24 cellular contexts compared by ENCODE assay signal in genomic region chr7:24964177-24964576, GRCh38. TPM values are rescaled to one million over a fixed set of nuclear protein-coding genes. Genes with fewer than 3 reads are reported as not detected.
DNase-seq lines count a peak whose midpoint lies in the region; ATAC-seq, FAIRE-seq and TF ChIP-seq lines count a peak whose summit lies in the region.
"Had no signal": no experiment of that assay in that cellular context is flagged by ENCODE, and none has a peak within 500 bp of the region (broad histone marks: within the 10 kb centered on the region; RNA-seq: fewer than 3 reads in every experiment).

No MANE protein-coding gene starts in this region.

- TF ChIP-seq CTCF in HFFc6 (IDR thresholded peaks at IDR 0.05) (no peak), natural killer cell (IDR thresholded peaks at IDR 0.05) (no peak)

- CTCF ChIA-PET in activated CD4-positive, alpha-beta T cell treated with anti-CD3 and anti-CD28 coated beads for 36 hours (lab: Charles Lee): interaction anchor here (0.6 to 1.3 kb wide), 5 partner anchors 11 to 130 kb away, joined by 3 to 7 read pairs (median 3); no protein-coding TSS in a partner anchor

- intact Hi-C loops in activated CD4-positive, alpha-beta T cell treated with anti-CD3 and anti-CD28 coated beads for 36 hours (cut with DNase I, micrococcal nuclease): no loop called here
- intact Hi-C loops in natural killer cell (cut with micrococcal nuclease): no loop called here

- H3K27me3 Mint-ChIP-seq in activated CD4-positive, alpha-beta T cell treated with anti-CD3 and anti-CD28 coated beads for 36 hours: no peaks in the 10 kb centered on the region
- peaks cover 4% of the 10 kb centered on the region; the same call in 1 of the 2 replicates for H3K27me3 Mint-ChIP-seq in HFFc6 (ENCODE audit: insufficient read depth)
- H3K27me3 Mint-ChIP-seq in activated naive CD8-positive, alpha-beta T cell treated with anti-CD3 and anti-CD28 coated beads, Interleukin-2, amount 50 U/mL, for 24 hours: no peaks in the 10 kb centered on the region
- H3K27me3 Mint-ChIP-seq in natural killer cell (ENCODE audit: low read depth in 2 of 2): no peaks in the 10 kb centered on the region

- TF ChIP-seq POLR2A in GM12892 (IDR thresholded peaks at IDR 0.05; ENCODE audit: low read depth, low read length): no peak

- no peak for ATAC-seq in activated CD4-positive, alpha-beta T cell treated with anti-CD3 and anti-CD28 coated beads for 36 hours
- no peak for ATAC-seq in activated naive CD8-positive, alpha-beta T cell treated with anti-CD3 and anti-CD28 coated beads, Interleukin-2, amount 50 U/mL, for 24 hours
- ATAC-seq in natural killer cell: no peak
- no peak for ATAC-seq in GM21515 (IDR thresholded peaks at IDR 0.05; ENCODE audit: unreplicated experiment)
- ATAC-seq: Panc1 had no signal

- H3K4me3 Mint-ChIP-seq in activated CD4-positive, alpha-beta T cell treated with anti-CD3 and anti-CD28 coated beads for 36 hours: no peak overlapping the region
- H3K4me3 Mint-ChIP-seq in HFFc6: no peak overlapping the region
- H3K4me3 Mint-ChIP-seq in activated naive CD8-positive, alpha-beta T cell treated with anti-CD3 and anti-CD28 coated beads, Interleukin-2, amount 50 U/mL, for 24 hours: no peak overlapping the region
- peak overlapping the region; percentile 32 for H3K4me3 Mint-ChIP-seq in natural killer cell
- H3K4me3 Mint-ChIP-seq: brain, nephron had no signal

- peak overlapping the region; percentile 5 for H3K27ac Mint-ChIP-seq in activated CD4-positive, alpha-beta T cell treated with anti-CD3 and anti-CD28 coated beads for 36 hours
- H3K27ac Mint-ChIP-seq in HFFc6 (peak overlapping the region; percentile 38), natural killer cell (peak overlapping the region; percentile 31 to 88)
- H3K27ac Mint-ChIP-seq in activated naive CD8-positive, alpha-beta T cell treated with anti-CD3 and anti-CD28 coated beads, Interleukin-2, amount 50 U/mL, for 24 hours: peak overlapping the region; percentile 5

- peaks cover 4% of the 10 kb centered on the region for H3K36me3 Mint-ChIP-seq in activated CD4-positive, alpha-beta T cell treated with anti-CD3 and anti-CD28 coated beads for 36 hours (ENCODE audit: low read depth)
- H3K36me3 Mint-ChIP-seq in HFFc6 (ENCODE audit: low read depth) (peaks cover 28% of the 10 kb centered on the region), natural killer cell (no peaks in the 10 kb centered on the region)
- H3K36me3 Mint-ChIP-seq in activated naive CD8-positive, alpha-beta T cell treated with anti-CD3 and anti-CD28 coated beads, Interleukin-2, amount 50 U/mL, for 24 hours (ENCODE audit: low read depth): peaks cover 17% of the 10 kb centered on the region
- H3K36me3 Mint-ChIP-seq: brain had no signal

- no peak for FAIRE-seq in GM12892 (lab: Jason Lieb, UNC)
- FAIRE-seq: A204.1, HTR-8/SVneo had no signal

- DNase-seq in activated CD4-positive, alpha-beta T cell treated with anti-CD3 and anti-CD28 coated beads for 36 hours: no peak
- no peak for DNase-seq in activated CD4-positive, alpha-beta T cell treated with anti-CD3 and anti-CD28 coated beads, Interleukin-2, amount 50 U/mL, for 1 hour
- DNase-seq in HFFc6: no peak
- DNase-seq in activated naive CD8-positive, alpha-beta T cell treated with anti-CD3 and anti-CD28 coated beads, Interleukin-2, amount 50 U/mL, for 24 hours: no peak
- DNase-seq in natural killer cell: no peak
- DNase-seq in NCI-H2171 treated with DMSO at 0.1 percent for 48 hours (lab: John Stamatoyannopoulos, UW): no peak
- DNase-seq in GM12892 (ENCODE audit: insufficient read length): no peak
- DNase-seq: DND-41, dorsolateral prefrontal cortex, esophagus squamous epithelium, GOT3, heart right ventricle, islet precursor cell, MG63, NCI-H2029, NCI-H524 treated with DMSO at 0.1 percent for 48 hours, SK-N-SH, upper lobe of left lung had no signal

- H3K9me3 Mint-ChIP-seq in activated CD4-positive, alpha-beta T cell treated with anti-CD3 and anti-CD28 coated beads for 36 hours (ENCODE audit: low read depth): no peaks in the 10 kb centered on the region
- H3K9me3 Mint-ChIP-seq in HFFc6 (no peaks in the 10 kb centered on the region), natural killer cell (no peaks in the 10 kb centered on the region)
- H3K9me3 Mint-ChIP-seq in activated naive CD8-positive, alpha-beta T cell treated with anti-CD3 and anti-CD28 coated beads, Interleukin-2, amount 50 U/mL, for 24 hours: no peaks in the 10 kb centered on the region
- H3K9me3 Mint-ChIP-seq: nephron had no signal

- peaks cover 80% of the 10 kb centered on the region for H3K4me1 Mint-ChIP-seq in activated CD4-positive, alpha-beta T cell treated with anti-CD3 and anti-CD28 coated beads for 36 hours
- H3K4me1 Mint-ChIP-seq in HFFc6 (ENCODE audit: low read depth) (peaks cover 85% of the 10 kb centered on the region), natural killer cell (peaks cover 79 to 81% of the 10 kb centered on the region in 2 donors)
- peaks cover 86% of the 10 kb centered on the region for H3K4me1 Mint-ChIP-seq in activated naive CD8-positive, alpha-beta T cell treated with anti-CD3 and anti-CD28 coated beads, Interleukin-2, amount 50 U/mL, for 24 hours
- H3K4me1 Mint-ChIP-seq: nephron had no signal

- POLR2A ChIA-PET in activated CD4-positive, alpha-beta T cell treated with anti-CD3 and anti-CD28 coated beads for 36 hours (lab: Charles Lee): no interaction called here

RNA-seq across cellular contexts. Expression of gene OSBPL3, which starts 15.8 kb away (rescaled TPM):
- total RNA-seq in activated CD4-positive, alpha-beta T cell treated with anti-CD3 and anti-CD28 coated beads for 36 hours: 10 to 100 TPM; 34.7 to 38.2 TPM
- total RNA-seq in HFFc6 (2021; fragmentation: NEBNext Ultra II Directional; extraction: Animal tissue kit (Norgen Biotek cat#: 25700)): 10 to 100 TPM; 49.7 to 68.8 (median 63.2) TPM
- 10 to 100 TPM; 50.7 to 99.1 (median 65.1) TPM for total RNA-seq in natural killer cell
- polyA plus RNA-seq in GM12892 (2012; ENCODE audit: missing spikeins): 21.6 TPM

Comparison
In these comparisons a context has a peak if more than half of its experiments do, and no peak if none do; other contexts are left out.
1. H3K27ac Mint-ChIP-seq: peak in every context shown above with its lines; median percentile 60 in natural killer cell; 38 in HFFc6; 5 in activated CD4-positive, alpha-beta T cell treated with anti-CD3 and anti-CD28 coated beads for 36 hours; 5 in activated naive CD8-positive, alpha-beta T cell treated with anti-CD3 and anti-CD28 coated beads, Interleukin-2, amount 50 U/mL, for 24 hours.